ENCODE assay signal across 8 cellular contexts in the genomic region with DNA sequence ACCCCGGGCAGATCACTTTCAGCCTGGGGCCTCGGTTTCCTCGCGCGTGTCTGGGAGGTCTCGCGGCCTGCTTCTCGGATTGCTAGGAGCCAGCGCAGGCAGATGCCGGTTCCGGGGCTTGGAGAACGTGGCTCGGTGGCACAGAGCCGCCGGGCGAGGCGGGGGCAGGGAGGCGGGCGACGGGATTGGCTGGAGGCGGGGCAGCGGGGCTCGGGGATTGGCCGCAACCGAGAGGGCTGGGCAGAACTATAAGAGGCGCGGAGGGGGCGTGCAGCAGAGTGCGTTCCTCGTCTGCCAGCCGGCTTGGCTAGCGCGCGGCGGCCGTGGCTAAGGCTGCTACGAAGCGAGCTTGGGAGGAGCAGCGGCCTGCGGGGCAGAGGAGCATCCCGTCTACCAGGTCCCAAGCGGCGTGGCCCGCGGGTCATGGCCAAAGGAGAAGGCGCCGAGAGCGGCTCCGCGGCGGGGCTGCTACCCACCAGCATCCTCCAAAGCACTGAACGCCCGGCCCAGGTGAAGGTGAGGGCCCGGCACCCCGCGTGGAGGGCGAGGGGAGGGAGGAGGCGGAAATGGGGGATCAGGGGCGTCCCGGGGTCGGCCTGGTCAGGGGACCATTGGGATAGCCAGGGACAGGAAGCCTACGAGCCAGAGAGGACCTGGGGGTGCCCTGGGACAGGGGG. TPM values are rescaled to one million over a fixed set of nuclear protein-coding genes. Genes with fewer than 3 reads are reported as not detected.
DNase-seq lines count a peak whose midpoint lies in the region; ATAC-seq and TF ChIP-seq lines count a peak whose summit lies in the region.

Gene MFSD2A, plus strand, starts transcription at position 276 of the 677 bp plus-strand sequence. Its CDS starts 148 bp downstream, at position 424.

- H3K27me3 Mint-ChIP-seq in naive thymus-derived CD8-positive, alpha-beta T cell, result no peaks in the 10 kb centered on the region
- no peaks in the 10 kb centered on the region for H3K27me3 Mint-ChIP-seq in stimulated activated naive B cell treated with anti-CD40 and anti-IgM and Interleukin-4, amounts not matched to agents 10 μg/mL and 1 μg/mL and 100 μg/mL, for 72 hours

- peak; percentile 100 for DNase-seq in COLO668 (lab: John Stamatoyannopoulos, UW; ENCODE audit: unreplicated experiment)
- DNase-seq in Peyer's patch, result peak; percentile 89 to 98 (median 96)
- peak; percentile 75 to 81 for DNase-seq in activated T-helper 1 cell treated with anti-CD3 and anti-CD28 coated beads, Interleukin-2, amount 50 U/mL, for 16 hours (ENCODE audit: low read depth in 1 of 2, low spot score in 1 of 2)
- DNase-seq in fibroblast of peridontal ligament (ENCODE audit: extremely low read depth), result peak; percentile 84
- DNase-seq in naive thymus-derived CD8-positive, alpha-beta T cell, result peak; percentile 75 to 91 (median 83)
- peak; percentile 86 for DNase-seq in stimulated activated naive B cell treated with anti-CD40 and anti-IgM and Interleukin-4, amounts not matched to agents 10 μg/mL and 1 μg/mL and 100 μg/mL, for 72 hours

- peak; percentile 97 to 98 for TF ChIP-seq POLR2A in Peyer's patch (IDR thresholded peaks at IDR 0.05)

- peak within 1 kb of the TSS; percentile 54 to 70 (median 67) for H3K4me3 ChIP-seq in Peyer's patch

- H3K9me3 ChIP-seq in Peyer's patch, result no peaks in the 10 kb centered on the region

- no peaks in the 10 kb centered on the region for H3K27me3 ChIP-seq in Peyer's patch

- TF ChIP-seq RAD21 in Ishikawa (IDR thresholded peaks at IDR 0.05; ENCODE audit: low read depth), result no peak; the same call in 1 of the 2 replicates

- peak; percentile 77 for ATAC-seq in GM21447 (IDR thresholded peaks at IDR 0.05; ENCODE audit: unreplicated experiment)
- ATAC-seq in naive thymus-derived CD8-positive, alpha-beta T cell, result peak; percentile 95 to 96
- ATAC-seq in stimulated activated naive B cell treated with anti-CD40 and anti-IgM and Interleukin-4, amounts not matched to agents 10 μg/mL and 1 μg/mL and 100 μg/mL, for 72 hours (replicated peaks), result peak; percentile 90 to 93

- no peaks in the 10 kb centered on the region for H3K36me3 Mint-ChIP-seq in naive thymus-derived CD8-positive, alpha-beta T cell
- H3K36me3 Mint-ChIP-seq in stimulated activated naive B cell treated with anti-CD40 and anti-IgM and Interleukin-4, amounts not matched to agents 10 μg/mL and 1 μg/mL and 100 μg/mL, for 72 hours, result peaks cover 23 to 34% of the 10 kb centered on the region in 2 donors

- no peaks in the 10 kb centered on the region for H3K9me3 Mint-ChIP-seq in naive thymus-derived CD8-positive, alpha-beta T cell
- H3K9me3 Mint-ChIP-seq in stimulated activated naive B cell treated with anti-CD40 and anti-IgM and Interleukin-4, amounts not matched to agents 10 μg/mL and 1 μg/mL and 100 μg/mL, for 72 hours, result no peaks in the 10 kb centered on the region

- peaks cover 17 to 31% (median 23%) of the 10 kb centered on the region in 4 donors for H3K4me1 Mint-ChIP-seq in naive thymus-derived CD8-positive, alpha-beta T cell
- H3K4me1 Mint-ChIP-seq in stimulated activated naive B cell treated with anti-CD40 and anti-IgM and Interleukin-4, amounts not matched to agents 10 μg/mL and 1 μg/mL and 100 μg/mL, for 72 hours, result peaks cover 40 to 59% of the 10 kb centered on the region in 2 donors

- peak within 1 kb of the TSS in 9 of 10 donors; percentile 15 to 92 (median 79) for H3K27ac Mint-ChIP-seq in naive thymus-derived CD8-positive, alpha-beta T cell
- H3K27ac Mint-ChIP-seq in stimulated activated naive B cell treated with anti-CD40 and anti-IgM and Interleukin-4, amounts not matched to agents 10 μg/mL and 1 μg/mL and 100 μg/mL, for 72 hours, result peak within 1 kb of the TSS; percentile 91

- H3K4me3 Mint-ChIP-seq in naive thymus-derived CD8-positive, alpha-beta T cell, result peak within 1 kb of the TSS; percentile 87 to 97 (median 92)
- peak within 1 kb of the TSS; percentile 96 for H3K4me3 Mint-ChIP-seq in stimulated activated naive B cell treated with anti-CD40 and anti-IgM and Interleukin-4, amounts not matched to agents 10 μg/mL and 1 μg/mL and 100 μg/mL, for 72 hours

- no peaks in the 10 kb centered on the region for H3K36me3 ChIP-seq in Peyer's patch

- TF ChIP-seq CTCF in Peyer's patch (IDR thresholded peaks at IDR 0.05), result no peak

- TF ChIP-seq EP300 in Ishikawa (IDR thresholded peaks at IDR 0.05; ENCODE audit: borderline replicate concordance), result no peak

- POLR2A ChIA-PET in naive thymus-derived CD8-positive, alpha-beta T cell (lab: Charles Lee), result interaction anchor here (0.6 to 1.9 kb wide), 3 partner anchors 35 to 85 kb away, joined by 3 to 9 read pairs (median 5); partner anchors contain the start of gene CAP1

- peak within 1 kb of the TSS; percentile 70 to 89 (median 80) for H3K27ac ChIP-seq in Peyer's patch

- H3K4me1 ChIP-seq in Peyer's patch, result peaks cover 0 to 25% (median 7%) of the 10 kb centered on the region in 4 donors

TF ChIP-seq in Ishikawa, 13 proteins besides CTCF, POLR2A, EP300 and RAD21:
- no peak for TF ChIP-seq REST (IDR thresholded peaks at IDR 0.05; ENCODE audit: low read depth)
- TF ChIP-seq NFIC (IDR thresholded peaks at IDR 0.05), result peak; percentile 61; the same call in 1 of the 2 replicates
- TF ChIP-seq MAX (IDR thresholded peaks at IDR 0.05), result peak; percentile 91
- TF ChIP-seq, protein P1, sequence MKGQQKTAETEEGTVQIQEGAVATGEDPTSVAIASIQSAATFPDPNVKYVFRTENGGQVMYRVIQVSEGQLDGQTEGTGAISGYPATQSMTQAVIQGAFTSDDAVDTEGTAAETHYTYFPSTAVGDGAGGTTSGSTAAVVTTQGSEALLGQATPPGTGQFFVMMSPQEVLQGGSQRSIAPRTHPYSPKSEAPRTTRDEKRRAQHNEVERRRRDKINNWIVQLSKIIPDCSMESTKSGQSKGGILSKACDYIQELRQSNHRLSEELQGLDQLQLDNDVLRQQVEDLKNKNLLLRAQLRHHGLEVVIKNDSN (IDR thresholded peaks at IDR 0.05), result no peak
- no peak for TF ChIP-seq CEBPB (IDR thresholded peaks at IDR 0.05)
- no peak; the same call in 1 of the 2 replicates for TF ChIP-seq TCF12 (IDR thresholded peaks at IDR 0.05; ENCODE audit: low read depth)
- no peak for TF ChIP-seq YY1 (IDR thresholded peaks at IDR 0.05; ENCODE audit: low read depth)
- TF ChIP-seq ZBTB7A (IDR thresholded peaks at IDR 0.05; ENCODE audit: low read depth), result peak; percentile 50; the same call in 1 of the 2 replicates
- TF ChIP-seq TEAD4 (IDR thresholded peaks at IDR 0.05), result peak; percentile 53; the same call in 1 of the 2 replicates
- no peak for TF ChIP-seq EGR1 (IDR thresholded peaks at IDR 0.05)
- no peak for TF ChIP-seq CREB1 (IDR thresholded peaks at IDR 0.05; ENCODE audit: low read depth)
- TF ChIP-seq FOXM1 (IDR thresholded peaks at IDR 0.05; ENCODE audit: borderline replicate concordance, low read depth), result no peak
- no peak for TF ChIP-seq TAF1 (IDR thresholded peaks at IDR 0.05; ENCODE audit: low read depth)

RNA-seq across cellular contexts. Expression of gene MFSD2A, which starts in this region (rescaled TPM):
- total RNA-seq in Peyer's patch, result 100 to 1,000 TPM in 2 of 4 donors, 10 to 100 TPM in 1, 1 to 10 TPM in 1; 6.6 to 239 (median 132) TPM
- total RNA-seq in naive thymus-derived CD8-positive, alpha-beta T cell, result 1 to 10 TPM in 1 of 2 experiments, under 1 TPM in 1; 0.81 to 1.4 TPM
- under 1 TPM in 1 of 3 donors, not detected in 2; 0.22 TPM for polyA plus RNA-seq in naive thymus-derived CD8-positive, alpha-beta T cell

Comparison
In these comparisons a context has a peak if more than half of its experiments do, and no peak if none do; other contexts are left out.
1. Peak in every context shown above with its lines: DNase-seq, ATAC-seq, H3K4me3 ChIP-seq and H3K27ac ChIP-seq.